ENCODE assay signal across 16 cellular contexts in genomic region chr18:9926223-9926894, GRCh38. TPM values are rescaled to one million over a fixed set of nuclear protein-coding genes. Genes with fewer than 3 reads are reported as not detected.
DNase-seq lines count a peak whose midpoint lies in the region; TF ChIP-seq lines count a peak whose summit lies in the region.
"Had no signal": no experiment of that assay in that cellular context is flagged by ENCODE, and none has a peak within 500 bp of the region (broad histone marks: within the 10 kb centered on the region; RNA-seq: fewer than 3 reads in every experiment).

No MANE protein-coding gene starts in this region.

- H4K8ac ChIP-seq in mesendoderm (ENCODE audit: low read depth, low read length) = no peak overlapping the region

- 68 to 85% (median 76%) methylated on average over 2 of the region's 2 CpGs for WGBS in adrenal gland, 4 donors
- no CpG with 5 or more reads among the region's 2 CpGs for WGBS in mesendoderm (ENCODE audit: extremely low coverage, insufficient coverage, low lambda C conversion rate)
- WGBS in transverse colon (ENCODE audit: low coverage in 1 of 2), 2 donors = 75% methylated on average over 2 of the region's 2 CpGs; no CpG with 5 or more reads in 1 of the 2 donors

- H3K4me1 ChIP-seq in left ventricle myocardium inferior (peaks cover 99% of the 10 kb centered on the region), right atrium auricular region (peaks cover 0 to 93% of the 10 kb centered on the region in 2 donors), adrenal gland (replicated peaks in 1 of 2) (peaks cover 53 to 100% of the 10 kb centered on the region in 2 donors), mesendoderm (ENCODE audit: control insufficient read depth, low read depth, low read length) (peaks cover 2% of the 10 kb centered on the region), transverse colon (peaks cover 36 to 85% (median 60%) of the 10 kb centered on the region in 4 donors)

- peaks cover 52% of the 10 kb centered on the region for H3K79me2 ChIP-seq in mesendoderm (ENCODE audit: control insufficient read depth, insufficient read depth, low read length)

- no peak overlapping the region for H2AK5ac ChIP-seq in mesendoderm (ENCODE audit: low read length)

- H3K56ac ChIP-seq in mesendoderm (ENCODE audit: low read length) = no peak overlapping the region

- no peaks in the 10 kb centered on the region for H3K79me1 ChIP-seq in mesendoderm (ENCODE audit: low read length)

- intact Hi-C loops in left ventricle myocardium inferior (cut with micrococcal nuclease) = no loop called here
- intact Hi-C loops in adrenal gland (cut with DNase I) = loop anchor here in 1 of 2 donors (10.0 kb wide), 1 partner anchor 52 kb away; no protein-coding TSS in a partner anchor
- intact Hi-C loops in transverse colon (cut with DNase I; ENCODE audit: low total_unique reads) = no loop called here

- no peak overlapping the region for H2BK120ac ChIP-seq in mesendoderm (ENCODE audit: low read depth, low read length)

- no peaks in the 10 kb centered on the region for H3K36me3 ChIP-seq in left ventricle myocardium inferior
- H3K36me3 ChIP-seq in right atrium auricular region = no peaks in the 10 kb centered on the region
- no peaks in the 10 kb centered on the region for H3K36me3 ChIP-seq in adrenal gland (replicated peaks in 1 of 2)
- no peaks in the 10 kb centered on the region for H3K36me3 ChIP-seq in mesendoderm (ENCODE audit: control insufficient read depth, insufficient read depth, low read length)
- H3K36me3 ChIP-seq in transverse colon = no peaks in the 10 kb centered on the region
- H3K36me3 ChIP-seq: suprapubic skin had no signal

- H3K9me3 ChIP-seq in left ventricle myocardium inferior (replicated peaks) = no peaks in the 10 kb centered on the region
- no peaks in the 10 kb centered on the region for H3K9me3 ChIP-seq in right atrium auricular region
- no peaks in the 10 kb centered on the region for H3K9me3 ChIP-seq in adrenal gland (replicated peaks in 1 of 3)
- H3K9me3 ChIP-seq in transverse colon = no peaks in the 10 kb centered on the region
- H3K9me3 ChIP-seq: suprapubic skin had no signal

- H3K4ac ChIP-seq in mesendoderm (ENCODE audit: low read depth, low read length) = no peak overlapping the region

- no peak overlapping the region for H3K9ac ChIP-seq in mesendoderm (ENCODE audit: low read length)

- H3K4me3 ChIP-seq in left ventricle myocardium inferior = no peak overlapping the region
- no peak overlapping the region for H3K4me3 ChIP-seq in right atrium auricular region
- H3K4me3 ChIP-seq in adrenal gland = no peak overlapping the region
- no peak overlapping the region for H3K4me3 ChIP-seq in mesendoderm (ENCODE audit: low read length)
- H3K4me3 ChIP-seq in transverse colon = no peak overlapping the region
- H3K4me3 ChIP-seq: SK-N-MC, skin epidermis, suprapubic skin had no signal

- no peak overlapping the region for H2BK5ac ChIP-seq in mesendoderm (ENCODE audit: low read length)

- no peak overlapping the region for H3K23ac ChIP-seq in mesendoderm (ENCODE audit: low read length)

- in situ Hi-C loops in transverse colon (cut with MboI; ENCODE audit: low pct_ligation_motif_present in 1 of 4, low pct_unique_long_range_greater_than_20kb in 1 of 4, low sequenced_read_pairs in 3 of 4) = loop anchor here in 1 of 4 donors (25.0 kb wide), 1 partner anchor 314 kb away; the partner anchor contains the start of gene PPP4R1

- H3K27me3 ChIP-seq in left ventricle myocardium inferior (ENCODE audit: low read depth) = no peaks in the 10 kb centered on the region
- no peaks in the 10 kb centered on the region for H3K27me3 ChIP-seq in right atrium auricular region
- H3K27me3 ChIP-seq in adrenal gland = no peaks in the 10 kb centered on the region
- H3K27me3 ChIP-seq in mesendoderm (ENCODE audit: insufficient read depth, low read length, poor library complexity) = no peaks in the 10 kb centered on the region
- H3K27me3 ChIP-seq in transverse colon = no peaks in the 10 kb centered on the region
- H3K27me3 ChIP-seq: suprapubic skin had no signal

- no peak overlapping the region for H4K5ac ChIP-seq in mesendoderm (ENCODE audit: low read length)

- no peak overlapping the region for H3K18ac ChIP-seq in mesendoderm (ENCODE audit: low read length)

- H3K4me2 ChIP-seq in mesendoderm (ENCODE audit: low read length) = no peak overlapping the region

- TF ChIP-seq POLR2A in adrenal gland (IDR thresholded peaks at IDR 0.05) = no peak
- no peak for TF ChIP-seq POLR2A in transverse colon (IDR thresholded peaks at IDR 0.05)

- no peak for TF ChIP-seq EP300 in transverse colon (IDR thresholded peaks at IDR 0.05; ENCODE audit: low read depth)

- TF ChIP-seq CTCF in left ventricle myocardium inferior (IDR thresholded peaks at IDR 0.05; ENCODE audit: borderline replicate concordance) (no peak), right atrium auricular region (IDR thresholded peaks at IDR 0.05) (no peak), adrenal gland (IDR thresholded peaks at IDR 0.05) (no peak), transverse colon (IDR thresholded peaks at IDR 0.05) (no peak)

- H2BK15ac ChIP-seq in mesendoderm (replicated peaks; ENCODE audit: low read depth) = no peak overlapping the region

- peak overlapping the region; percentile 10 for H3K27ac ChIP-seq in left ventricle myocardium inferior (replicated peaks)
- H3K27ac ChIP-seq in right atrium auricular region = no peak overlapping the region
- H3K27ac ChIP-seq in adrenal gland = peak overlapping the region in 3 of 5 donors; percentile 44 to 54 (median 53)
- H3K27ac ChIP-seq in mesendoderm (ENCODE audit: low read depth, low read length) = no peak overlapping the region
- H3K27ac ChIP-seq in transverse colon = peak overlapping the region in 3 of 4 donors; percentile 4 to 24 (median 5)
- H3K27ac ChIP-seq: HL-60, skin epidermis, suprapubic skin had no signal

- DNase-seq in left ventricle myocardium inferior = no peak
- DNase-seq in right atrium auricular region (ENCODE audit: low spot score) = no peak
- DNase-seq in adrenal gland = no peak
- peak; percentile 68 for DNase-seq in mesendoderm
- DNase-seq in transverse colon = no peak
- DNase-seq in NCI-H2196 treated with DMSO at 0.1 percent for 48 hours (lab: John Stamatoyannopoulos, UW; ENCODE audit: unreplicated experiment) = no peak
- no peak for DNase-seq in NCI-H1694 treated with DMSO at 0.1 percent for 48 hours (lab: John Stamatoyannopoulos, UW)
- DNase-seq in NCI-H524 (lab: John Stamatoyannopoulos, UW) = no peak
- DNase-seq: hypothalamus; NCI-H2081 treated with DMSO at 0.1 percent for 48 hours; NK-92 treated with Interleukin-12 subunit alpha and Interleukin-12 subunit beta, amount 100 ng/mL, for 24 hours had no signal

RNA-seq across cellular contexts. Expression of gene VAPA, which starts 12.5 kb away (rescaled TPM):
- total RNA-seq in left ventricle myocardium inferior = 208 TPM
- total RNA-seq in right atrium auricular region = 100 to 1,000 TPM; 213 to 227 TPM
- total RNA-seq in adrenal gland = 100 to 1,000 TPM; 324 to 894 (median 436) TPM
- polyA plus RNA-seq in adrenal gland = 100 to 1,000 TPM in 2 of 3 donors, 10 to 100 TPM in 1; 71.3 to 900 (median 120) TPM
- polyA plus RNA-seq in mesendoderm (2013, experiment 1 of 2) = 128 TPM
- polyA plus RNA-seq in mesendoderm (2013, experiment 2 of 2) = 129 TPM
- total RNA-seq in transverse colon = 100 to 1,000 TPM; 110 to 322 (median 213) TPM

RNA-seq across cellular contexts. Expression of gene TXNDC2, which starts 40.6 kb away (rescaled TPM):
- not detected for total RNA-seq in left ventricle myocardium inferior
- total RNA-seq in right atrium auricular region = not detected
- total RNA-seq in adrenal gland = under 1 TPM in 5 of 8 donors, not detected in 3; 0.08 to 0.43 (median 0.25) TPM
- under 1 TPM in 1 of 3 donors, not detected in 2; 0.22 TPM for polyA plus RNA-seq in adrenal gland
- 0.11 TPM for polyA plus RNA-seq in mesendoderm (2013, experiment 1 of 2)
- polyA plus RNA-seq in mesendoderm (2013, experiment 2 of 2) = 0.32 TPM
- total RNA-seq in transverse colon = under 1 TPM in 1 of 4 donors, not detected in 3; 0.27 TPM
- total RNA-seq: suprapubic skin had no signal
- polyA plus RNA-seq: liver had no signal

Comparison
In these comparisons a context has a peak if more than half of its experiments do, and no peak if none do; other contexts are left out.
1. H3K27ac ChIP-seq: peak in left ventricle myocardium inferior (single experiment), adrenal gland (3 of 5) and transverse colon (3 of 4); none in right atrium auricular region (0 of 2) and mesendoderm (single experiment).